ENCODE assay signal across 21 cellular contexts in the genomic region with DNA sequence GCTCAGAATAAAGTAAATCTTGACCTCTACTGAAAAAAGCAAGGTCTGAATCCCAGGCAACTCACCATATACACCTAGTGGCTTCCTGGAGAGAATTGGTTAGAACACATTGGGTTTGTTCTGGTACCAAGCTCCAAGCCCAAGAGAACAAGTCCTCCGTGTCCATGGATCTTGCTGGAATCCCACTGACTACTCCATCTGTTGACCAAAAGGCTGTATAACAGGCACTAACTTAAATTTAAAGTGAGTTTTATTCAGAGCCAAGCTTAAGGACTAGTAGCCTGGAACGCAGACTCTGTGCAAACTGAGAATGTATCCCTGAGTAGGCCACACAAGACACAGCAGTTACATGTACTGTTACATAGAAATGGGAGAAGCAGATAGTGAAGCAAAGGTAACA.
A peak's percentile ranks its signal among the peaks of the same experiment; 100 is the strongest.
DNase-seq lines count a peak whose midpoint lies in the region; FAIRE-seq and TF ChIP-seq lines count a peak whose summit lies in the region.
"Had no signal": no experiment of that assay in that cellular context is flagged by ENCODE, and none has a peak within 500 bp of the region (broad histone marks: within the 10 kb centered on the region; RNA-seq: fewer than 3 reads in every experiment).

No MANE protein-coding gene starts in this region.

- peak; percentile 35 to 51 for TF ChIP-seq RAD21 in H1 (IDR thresholded peaks at IDR 0.05 in 1 of 2, conservative IDR thresholded peaks at IDR 0.05 in 1 of 2; ENCODE audit: low read depth in 2 of 2, low read length in 2 of 2)

- H3K56ac ChIP-seq in H1 (replicated peaks; ENCODE audit: insufficient read length, low read depth, low read length) (no peak overlapping the region), mesendoderm (ENCODE audit: low read length) (no peak overlapping the region)

- H3F3A ChIP-seq in GM23248 (ENCODE audit: insufficient read depth), result no peaks in the 10 kb centered on the region

- H3K4ac ChIP-seq in H1 (replicated peaks; ENCODE audit: insufficient read length, low read depth, low read length) (no peak overlapping the region), mesendoderm (ENCODE audit: low read depth, low read length) (no peak overlapping the region)

- H4K5ac ChIP-seq in H1 (ENCODE audit: insufficient read length, low read depth, low read length) (no peak overlapping the region), mesendoderm (ENCODE audit: low read length) (no peak overlapping the region)

- no peak overlapping the region for H2BK15ac ChIP-seq in H1 (ENCODE audit: low read length)
- no peak overlapping the region for H2BK15ac ChIP-seq in mesendoderm (replicated peaks; ENCODE audit: low read depth)

- in situ Hi-C loops in GM13976 (cut with MboI; ENCODE audit: low sequenced_read_pairs, unreplicated experiment) (no loop called here), GM23248 (cut with MboI) (no loop called here)

- H3K4me2 ChIP-seq in H1 (ENCODE audit: insufficient read depth in 1 of 2, low read depth in 2 of 2, low read length in 2 of 2) (no peak overlapping the region), mesendoderm (ENCODE audit: low read length) (no peak overlapping the region), GM23248 (ENCODE audit: unreplicated experiment) (no peak overlapping the region)

- H3K27ac ChIP-seq in H1 (ENCODE audit: low read depth, low read length) (no peak overlapping the region), mesendoderm (ENCODE audit: low read depth, low read length) (no peak overlapping the region), GM23248 (no peak overlapping the region)
- H3K27ac ChIP-seq: esophagus muscularis mucosa, ovary, right lobe of liver had no signal

- no peaks in the 10 kb centered on the region for H3K4me1 ChIP-seq in H1 (replicated peaks in 1 of 4; ENCODE audit: control insufficient read depth in 3 of 4, insufficient read depth in 4 of 4, low read length in 3 of 4)
- no peaks in the 10 kb centered on the region for H3K4me1 ChIP-seq in mesendoderm (ENCODE audit: control insufficient read depth, low read depth, low read length)
- H3K4me1 ChIP-seq in GM23248 (ENCODE audit: insufficient read depth), result no peaks in the 10 kb centered on the region
- H3K4me1 ChIP-seq: Caco-2, esophagus muscularis mucosa, HAP-1, right lobe of liver had no signal

- H3K23ac ChIP-seq in H1 (ENCODE audit: insufficient read length) (no peak overlapping the region), mesendoderm (ENCODE audit: low read length) (no peak overlapping the region)

- H2BK5ac ChIP-seq in H1 (ENCODE audit: low read depth, low read length), result no peak overlapping the region
- H2BK5ac ChIP-seq in mesendoderm (ENCODE audit: low read length), result no peak overlapping the region

- H3K27me3 ChIP-seq in H1 (replicated peaks in 1 of 4; ENCODE audit: control insufficient read depth in 3 of 4, extremely low read depth in 1 of 4, insufficient read depth in 3 of 4, low read length in 3 of 4) (no peaks in the 10 kb centered on the region), mesendoderm (ENCODE audit: insufficient read depth, low read length, poor library complexity) (no peaks in the 10 kb centered on the region), GM23248 (replicated peaks; ENCODE audit: insufficient read depth) (no peaks in the 10 kb centered on the region)
- H3K27me3 ChIP-seq: esophagus muscularis mucosa, ovary, right lobe of liver had no signal

- FAIRE-seq in H1 (lab: Jason Lieb, UNC), result no peak

- H3K4me3 ChIP-seq in H1 (ENCODE audit: extremely low read depth in 1 of 4, insufficient read depth in 2 of 4, low read depth in 3 of 4, low read length in 4 of 4) (no peak overlapping the region), mesendoderm (ENCODE audit: low read length) (no peak overlapping the region), GM23248 (no peak overlapping the region)
- H3K4me3 ChIP-seq: esophagus muscularis mucosa, HAP-1, lung, ovary, right lobe of liver had no signal

- H2AFZ ChIP-seq in H1 (ENCODE audit: low read length) (no peak overlapping the region), GM23248 (no peak overlapping the region)

- H2AK5ac ChIP-seq in H1 (ENCODE audit: low read depth, low read length), result no peak overlapping the region
- no peak overlapping the region for H2AK5ac ChIP-seq in mesendoderm (ENCODE audit: low read length)

- H3K79me2 ChIP-seq in H1 (ENCODE audit: control insufficient read depth in 1 of 2, insufficient read depth in 2 of 2, low read length in 2 of 2) (no peaks in the 10 kb centered on the region), mesendoderm (ENCODE audit: control insufficient read depth, insufficient read depth, low read length) (no peaks in the 10 kb centered on the region), GM23248 (ENCODE audit: insufficient read depth) (no peaks in the 10 kb centered on the region)

- H4K91ac ChIP-seq in H1 (replicated peaks; ENCODE audit: insufficient read length, low read length), result no peak overlapping the region

- H3K23me2 ChIP-seq in H1 (ENCODE audit: low read depth, low read length), result 0 out of 2 replicates have a peak, but pooled peaks cover 2% of the 10 kb centered on the region

- no peak overlapping the region for H2BK12ac ChIP-seq in H1 (ENCODE audit: low read depth, low read length)

- TF ChIP-seq EP300 in H1 (IDR thresholded peaks at IDR 0.05; ENCODE audit: borderline replicate concordance in 1 of 2, low read depth in 2 of 2, low read length in 2 of 2), result no peak

- H3K18ac ChIP-seq in H1 (ENCODE audit: extremely low read depth, low read length), result no peak overlapping the region
- no peak overlapping the region for H3K18ac ChIP-seq in mesendoderm (ENCODE audit: low read length)

- no peaks in the 10 kb centered on the region for H3K79me1 ChIP-seq in H1 (ENCODE audit: low read depth, low read length)
- H3K79me1 ChIP-seq in mesendoderm (ENCODE audit: low read length), result no peaks in the 10 kb centered on the region

- H4K20me1 ChIP-seq in H1 (replicated peaks in 1 of 2; ENCODE audit: control insufficient read depth in 1 of 2, insufficient read depth in 2 of 2, low read length in 2 of 2) (no peaks in the 10 kb centered on the region), GM23248 (ENCODE audit: insufficient read depth) (no peaks in the 10 kb centered on the region)

- H2BK20ac ChIP-seq in H1 (ENCODE audit: low read length), result no peak overlapping the region

- CTCF ChIA-PET in H1 (lab: Charles Lee; ENCODE audit: partially characterized antibody), result interaction anchor here (0.6 to 2.3 kb wide), 17 partner anchors 8 to 634 kb away, joined by 3 to 8 read pairs (median 3); no protein-coding TSS in a partner anchor

- H2BK120ac ChIP-seq in H1 (replicated peaks; ENCODE audit: low read depth, low read length) (no peak overlapping the region), mesendoderm (ENCODE audit: low read depth, low read length) (no peak overlapping the region)

- no peaks in the 10 kb centered on the region for H3K9me2 ChIP-seq in GM23248 (ENCODE audit: insufficient read depth)

- DNase-seq in ELR (ENCODE audit: low read depth) (peak; percentile 1), H1 (ENCODE audit: low read depth in 1 of 2, low spot score in 2 of 2) (no peak), mesendoderm (peak; percentile 50), GM13976 (ENCODE audit: low spot score) (no peak), NCI-H2029 (lab: John Stamatoyannopoulos, UW) (no peak), GM23248 (no peak)
- DNase-seq: activated CD4-positive, alpha-beta T cell treated with anti-CD3 and anti-CD28 coated beads, Interleukin-2, amount 50 U/mL, for 1 hour; activated naive CD4-positive, alpha-beta T cell; AML-193; amygdala; Caco-2; central memory CD4-positive, alpha-beta T cell; NCI-H1694 treated with DMSO at 0.1 percent for 48 hours; NCI-H345; ovary; right lobe of liver; SW 1271 had no signal

- H3K36me3 ChIP-seq in H1 (ENCODE audit: control insufficient read depth in 2 of 4, insufficient read depth in 4 of 4, low read length in 3 of 4), result peaks cover 0 to 10% (median 0%) of the 10 kb centered on the region in 4 experiments; a peak in 2 of 8 replicates
- no peaks in the 10 kb centered on the region for H3K36me3 ChIP-seq in mesendoderm (ENCODE audit: control insufficient read depth, insufficient read depth, low read length)
- no peaks in the 10 kb centered on the region for H3K36me3 ChIP-seq in GM23248 (ENCODE audit: low read depth)
- H3K36me3 ChIP-seq: esophagus muscularis mucosa, HAP-1, ovary, right lobe of liver had no signal

- H4K8ac ChIP-seq in H1 (ENCODE audit: extremely low read depth, insufficient read depth, low read length), result no peak overlapping the region
- no peak overlapping the region for H4K8ac ChIP-seq in mesendoderm (ENCODE audit: low read depth, low read length)

- no peak overlapping the region for H3K14ac ChIP-seq in H1 (ENCODE audit: insufficient read length)

- H3K9ac ChIP-seq in H1 (replicated peaks in 1 of 4; ENCODE audit: extremely low read depth in 1 of 4, low read depth in 3 of 4, low read length in 3 of 4) (no peak overlapping the region), mesendoderm (ENCODE audit: low read length) (no peak overlapping the region), GM23248 (no peak overlapping the region)

- WGBS in H1 (ENCODE audit: extremely low coverage in 1 of 2, insufficient coverage in 1 of 2, insufficient read length in 1 of 2, insufficient replicate concordance in 2 of 2, low coverage in 1 of 2, low lambda C conversion rate in 2 of 2, missing lambda C conversion rate in 1 of 2), 2 experiments, result 88% methylated on average over 2 of the region's 2 CpGs; no CpG with 5 or more reads in 1 of the 2 experiments
- no CpG with 5 or more reads among the region's 2 CpGs for WGBS in mesendoderm (ENCODE audit: extremely low coverage, insufficient coverage, low lambda C conversion rate)
- 18 to 24% methylated on average over 2 of the region's 2 CpGs for WGBS in GM23248 (ENCODE audit: low coverage in 1 of 2, low lambda C conversion rate in 2 of 2, missing lambda C conversion rate in 2 of 2), 2 experiments

- TF ChIP-seq POLR2A in H1 (IDR thresholded peaks at IDR 0.05; ENCODE audit: control extremely low read depth in 1 of 2, low read depth in 2 of 2, low read length in 2 of 2), result no peak

- POLR2A ChIA-PET in H1 (lab: Charles Lee; ENCODE audit: partially characterized antibody), result no interaction called here

- H3K9me3 ChIP-seq in H1 (ENCODE audit: insufficient read depth in 2 of 2, low read depth in 1 of 2, low read length in 1 of 2), result peaks cover 28 to 30% of the 10 kb centered on the region in 2 experiments
- H3K9me3 ChIP-seq in GM23248 (ENCODE audit: low read depth), result no peaks in the 10 kb centered on the region
- H3K9me3 ChIP-seq: HAP-1, ovary, right lobe of liver had no signal

- TF ChIP-seq CTCF in LNCAP (IDR thresholded peaks at IDR 0.05) (peak; percentile 15; the same call in 1 of the 2 replicates), H1 (IDR thresholded peaks at IDR 0.05; ENCODE audit: control extremely low read depth in 1 of 3, insufficient read depth in 1 of 3, low read depth in 1 of 3, low read length in 3 of 3) (peak in 1 of 3 experiments; percentile 52; a peak in 1 of 4 replicates), GM13976 (IDR thresholded peaks at IDR 0.05; ENCODE audit: borderline replicate concordance, control extremely low read depth, extremely low read depth, insufficient read depth, missing control alignments) (no peak)

TF ChIP-seq in H1, 55 proteins besides CTCF, POLR2A, EP300 and RAD21 (continues in another document):
- TF ChIP-seq SIX5 (IDR thresholded peaks at IDR 0.05; ENCODE audit: low read depth, low read length), result no peak
- TF ChIP-seq GTF2F1 (IDR thresholded peaks at IDR 0.05; ENCODE audit: borderline replicate concordance, low read depth, low read length), result no peak
- no peak for TF ChIP-seq JUN (IDR thresholded peaks at IDR 0.05; ENCODE audit: low read depth, low read length)

Comparison
In these comparisons a context has a peak if more than half of its experiments do, and no peak if none do; other contexts are left out.
1. DNase-seq: peak in ELR (single experiment) and mesendoderm (single experiment); none in H1 (0 of 2), GM13976 (single experiment), NCI-H2029 (single experiment) and GM23248 (single experiment).